ENCODE assay signal across 1 cellular context in the genomic region with DNA sequence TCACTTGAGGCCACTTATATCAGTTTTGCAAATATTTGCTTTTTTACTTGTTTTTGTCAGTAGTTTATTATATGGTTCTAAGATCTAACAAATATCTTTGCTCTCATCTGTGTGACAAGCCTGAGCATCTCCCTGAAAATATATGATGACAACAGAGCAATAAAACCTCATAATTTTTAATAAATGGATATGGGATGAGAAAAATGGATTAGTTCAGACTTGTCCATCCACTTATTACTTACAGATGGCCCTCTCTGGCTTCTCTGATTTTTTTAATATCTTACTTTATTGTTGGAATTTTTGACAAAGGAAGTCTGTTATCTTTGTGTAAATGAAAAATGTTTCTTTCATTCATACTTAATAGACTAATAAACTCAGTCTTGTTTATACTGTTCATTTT.
A peak's percentile ranks its signal among the peaks of the same experiment; 100 is the strongest.
TF ChIP-seq lines count a peak whose summit lies in the region.

No MANE protein-coding gene starts in this region.

TF ChIP-seq in SK-N-SH treated with all-trans-retinoic acid at 6 μM for 48 hours, 23 proteins besides CTCF, POLR2A, EP300 and RAD21 (continued from another document):
- TF ChIP-seq, protein P1, sequence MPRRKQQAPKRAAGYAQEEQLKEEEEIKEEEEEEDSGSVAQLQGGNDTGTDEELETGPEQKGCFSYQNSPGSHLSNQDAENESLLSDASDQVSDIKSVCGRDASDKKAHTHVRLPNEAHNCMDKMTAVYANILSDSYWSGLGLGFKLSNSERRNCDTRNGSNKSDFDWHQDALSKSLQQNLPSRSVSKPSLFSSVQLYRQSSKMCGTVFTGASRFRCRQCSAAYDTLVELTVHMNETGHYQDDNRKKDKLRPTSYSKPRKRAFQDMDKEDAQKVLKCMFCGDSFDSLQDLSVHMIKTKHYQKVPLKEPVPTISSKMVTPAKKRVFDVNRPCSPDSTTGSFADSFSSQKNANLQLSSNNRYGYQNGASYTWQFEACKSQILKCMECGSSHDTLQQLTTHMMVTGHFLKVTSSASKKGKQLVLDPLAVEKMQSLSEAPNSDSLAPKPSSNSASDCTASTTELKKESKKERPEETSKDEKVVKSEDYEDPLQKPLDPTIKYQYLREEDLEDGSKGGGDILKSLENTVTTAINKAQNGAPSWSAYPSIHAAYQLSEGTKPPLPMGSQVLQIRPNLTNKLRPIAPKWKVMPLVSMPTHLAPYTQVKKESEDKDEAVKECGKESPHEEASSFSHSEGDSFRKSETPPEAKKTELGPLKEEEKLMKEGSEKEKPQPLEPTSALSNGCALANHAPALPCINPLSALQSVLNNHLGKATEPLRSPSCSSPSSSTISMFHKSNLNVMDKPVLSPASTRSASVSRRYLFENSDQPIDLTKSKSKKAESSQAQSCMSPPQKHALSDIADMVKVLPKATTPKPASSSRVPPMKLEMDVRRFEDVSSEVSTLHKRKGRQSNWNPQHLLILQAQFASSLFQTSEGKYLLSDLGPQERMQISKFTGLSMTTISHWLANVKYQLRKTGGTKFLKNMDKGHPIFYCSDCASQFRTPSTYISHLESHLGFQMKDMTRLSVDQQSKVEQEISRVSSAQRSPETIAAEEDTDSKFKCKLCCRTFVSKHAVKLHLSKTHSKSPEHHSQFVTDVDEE (CRISPR knock-in tag; IDR thresholded peaks at IDR 0.05): peak; percentile 59
- TF ChIP-seq SNAI2 (CRISPR knock-in tag; IDR thresholded peaks at IDR 0.05) (no peak), ISL1 (CRISPR knock-in tag; IDR thresholded peaks at IDR 0.05) (peak; percentile 73), OSR1 (CRISPR knock-in tag; IDR thresholded peaks at IDR 0.05) (no peak), TCF4 (CRISPR knock-in tag; IDR thresholded peaks at IDR 0.05; ENCODE audit: borderline replicate concordance) (peak; percentile 81)
TF ChIP-seq in SK-N-SH treated with all-trans-retinoic acid at 6 μM for 48 hours: peak in this region for 3.
